ENCODE assay signal across 13 cellular contexts in genomic region chr1:183272390-183272801, GRCh38.
DNase-seq lines count a peak whose midpoint lies in the region; ATAC-seq and TF ChIP-seq lines count a peak whose summit lies in the region.
"Had no signal": no experiment of that assay in that cellular context is flagged by ENCODE, and none has a peak within 500 bp of the region (broad histone marks: within the 10 kb centered on the region; RNA-seq: fewer than 3 reads in every experiment).

No MANE protein-coding gene starts in this region.

- H3K9me3 ChIP-seq in mesodermal cell (ENCODE audit: control insufficient read depth, low read length) = no peaks in the 10 kb centered on the region

- DNase-seq in HFFc6 (peak; percentile 98), cardiac fibroblast (ENCODE audit: low read depth in 2 of 2) (peak; percentile 79 to 87)
- no peak for DNase-seq in activated CD4-positive, alpha-beta T cell treated with anti-CD3 and anti-CD28 coated beads, Interleukin-2, amount 50 U/mL, for 1 hour
- DNase-seq: natural killer cell had no signal

- TF ChIP-seq CTCF in HFFc6 (IDR thresholded peaks at IDR 0.05) = no peak
- no peak for TF ChIP-seq CTCF in cardiac fibroblast (IDR thresholded peaks at IDR 0.05; ENCODE audit: low read depth, low read length)

- 89 to 100% methylated on average over 3 to 4 of the region's 4 CpGs for WGBS in mesodermal cell (ENCODE audit: insufficient coverage in 2 of 2), 2 experiments

- peak overlapping the region; percentile 35 for H2AFZ ChIP-seq in ACC112 (ENCODE audit: low read length, unreplicated experiment)

- H3K36me3 ChIP-seq in ACC112 (ENCODE audit: insufficient read depth, low read length) (no peaks in the 10 kb centered on the region), mesodermal cell (ENCODE audit: control insufficient read depth, insufficient read depth, low read length) (no peaks in the 10 kb centered on the region)
- H3K36me3 ChIP-seq: cardiac muscle cell had no signal

- H3K27me3 Mint-ChIP-seq in HFFc6 (ENCODE audit: insufficient read depth) = peaks cover 1% of the 10 kb centered on the region

- ATAC-seq in HG02938 (IDR thresholded peaks at IDR 0.05; ENCODE audit: unreplicated experiment) (no peak), HG02623 (IDR thresholded peaks at IDR 0.05; ENCODE audit: unreplicated experiment) (no peak), HG02571 (IDR thresholded peaks at IDR 0.05; ENCODE audit: unreplicated experiment) (no peak)
- ATAC-seq: natural killer cell had no signal

- H3K4me3 ChIP-seq in ACC112 (ENCODE audit: low read depth, low read length) (no peak overlapping the region), cardiac fibroblast (replicated peaks in 1 of 2; ENCODE audit: low read depth in 2 of 2, low read length in 2 of 2) (no peak overlapping the region), mesodermal cell (ENCODE audit: extremely low read depth, insufficient read depth, low read length, poor library complexity, severe bottlenecking) (no peak overlapping the region)
- H3K4me3 ChIP-seq: cardiac muscle cell, GM12878 had no signal

- peaks cover 5% of the 10 kb centered on the region for H3K36me3 Mint-ChIP-seq in HFFc6 (ENCODE audit: low read depth)
- H3K36me3 Mint-ChIP-seq: natural killer cell had no signal

- peak overlapping the region; percentile 99 for H3K27ac Mint-ChIP-seq in HFFc6
- H3K27ac Mint-ChIP-seq: natural killer cell; T-helper 1 cell treated with Interleukin-12 subunit alpha and Interleukin-12 subunit beta and Interleukin-4 antibody, amounts not matched to agents 30 μg/mL and 1 μg/mL, for 36 hours had no signal

- no peaks in the 10 kb centered on the region for H3K27me3 ChIP-seq in ACC112 (ENCODE audit: insufficient read depth, low read length)
- H3K27me3 ChIP-seq: cardiac muscle cell had no signal

- H3K79me2 ChIP-seq in ACC112 (ENCODE audit: control insufficient read depth, insufficient read depth, low read length, unreplicated experiment) = no peaks in the 10 kb centered on the region

- H3K4me1 ChIP-seq in ACC112 (ENCODE audit: control insufficient read depth, insufficient read depth, low read length, unreplicated experiment) (peaks cover 44% of the 10 kb centered on the region), mesodermal cell (ENCODE audit: control insufficient read depth, insufficient read depth, low read length, poor library complexity, severe bottlenecking) (peaks cover 48% of the 10 kb centered on the region)

- H3K4me3 Mint-ChIP-seq in HFFc6 = peak overlapping the region; percentile 72
- H3K4me3 Mint-ChIP-seq: natural killer cell; T-helper 1 cell treated with Interleukin-12 subunit alpha and Interleukin-12 subunit beta and Interleukin-4 antibody, amounts not matched to agents 30 μg/mL and 1 μg/mL, for 36 hours had no signal

- peak overlapping the region; percentile 95 for H3K27ac ChIP-seq in ACC112 (ENCODE audit: low read depth, low read length)
- H3K27ac ChIP-seq in mesodermal cell (ENCODE audit: low read depth, low read length, severe bottlenecking) = peak overlapping the region; percentile 85
- H3K27ac ChIP-seq: cardiac muscle cell, KMS-11 had no signal

- peaks cover 95% of the 10 kb centered on the region for H3K4me1 Mint-ChIP-seq in HFFc6 (ENCODE audit: low read depth)
- H3K4me1 Mint-ChIP-seq: natural killer cell had no signal

- no peaks in the 10 kb centered on the region for H3K9me3 Mint-ChIP-seq in HFFc6
- H3K9me3 Mint-ChIP-seq: natural killer cell; T-helper 1 cell treated with Interleukin-12 subunit alpha and Interleukin-12 subunit beta and Interleukin-4 antibody, amounts not matched to agents 30 μg/mL and 1 μg/mL, for 36 hours had no signal
